Comparison of ENCODE assay signal across 8 cellular contexts in the genomic region with DNA sequence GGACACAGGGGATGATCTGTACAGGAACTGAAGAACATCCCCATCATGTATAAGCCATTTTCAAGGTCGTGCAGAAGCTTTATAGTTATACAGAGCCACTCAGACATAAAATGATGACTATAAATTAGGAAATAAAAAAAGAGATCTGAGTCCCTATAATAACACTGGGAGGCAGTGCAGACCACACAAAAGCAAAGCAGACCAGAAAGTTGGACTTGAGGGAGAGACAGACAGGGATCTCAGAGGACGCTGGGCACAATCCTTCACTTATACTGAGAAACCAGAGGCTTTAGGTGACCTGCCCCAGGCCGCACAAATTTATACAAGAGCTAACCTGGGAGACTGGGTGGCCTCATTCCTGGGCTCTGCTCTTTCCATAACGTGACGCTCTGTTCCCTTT.
DNase-seq lines count a peak whose midpoint lies in the region; ATAC-seq and TF ChIP-seq lines count a peak whose summit lies in the region.

No MANE protein-coding gene starts in this region.

- no peaks in the 10 kb centered on the region for H3K9me3 Mint-ChIP-seq in CD8-positive, alpha-beta T cell
- no peaks in the 10 kb centered on the region for H3K9me3 Mint-ChIP-seq in activated T-helper 1 cell treated with anti-CD3 and anti-CD28 coated beads, Interleukin-12 subunit alpha, Interleukin-12 subunit beta, Interleukin-2, Interleukin-4 antibody, amounts not matched to agents 30 ng/mL and 10 ng/mL and 1 ng/mL, durations not matched to agents 14 hours and 24 hours and 36 hours

- TF ChIP-seq POLR2A in suprapubic skin (IDR thresholded peaks at IDR 0.05) = no peak

- H3K4me3 ChIP-seq in CD8-positive, alpha-beta T cell (ENCODE audit: low read depth, low read length) = no peak overlapping the region
- no peak overlapping the region for H3K4me3 ChIP-seq in suprapubic skin

- no peaks in the 10 kb centered on the region for H3K27me3 ChIP-seq in CD8-positive, alpha-beta T cell (ENCODE audit: insufficient read depth, low read length)
- H3K27me3 ChIP-seq in suprapubic skin = no peaks in the 10 kb centered on the region

- CTCF ChIA-PET in CD8-positive, alpha-beta T cell (lab: Charles Lee) = interaction anchor here (0.6 to 3.1 kb wide), 13 partner anchors 10 to 514 kb away, joined by 3 to 14 read pairs (median 4); no protein-coding TSS in a partner anchor

- no peak for TF ChIP-seq EP300 in suprapubic skin (IDR thresholded peaks at IDR 0.05)

- H3K36me3 ChIP-seq in CD8-positive, alpha-beta T cell (ENCODE audit: insufficient read depth, low read length) = peaks cover 44% of the 10 kb centered on the region
- H3K36me3 ChIP-seq in suprapubic skin = no peaks in the 10 kb centered on the region

- DNase-seq in CD8-positive, alpha-beta T cell = no peak
- DNase-seq in HT-29 (ENCODE audit: low spot score) (peak; percentile 44), iPS-NIHi7 (ENCODE audit: extremely low spot score) (peak; percentile 45), suprapubic skin (ENCODE audit: low spot score in 2 of 2) (no peak)
- DNase-seq in activated T-helper 1 cell treated with anti-CD3 and anti-CD28 coated beads, Interleukin-12 subunit alpha, Interleukin-12 subunit beta, Interleukin-2, Interleukin-4 antibody, amounts not matched to agents 30 ng/mL and 10 ng/mL and 1 ng/mL, durations not matched to agents 14 hours and 24 hours and 36 hours (ENCODE audit: low spot score) = no peak
- DNase-seq in activated CD8-positive, alpha-beta memory T cell treated with anti-CD3 and anti-CD28 coated beads, Interleukin-2, amount 50 U/mL, for 4 hours = no peak

- intact Hi-C loops in CD8-positive, alpha-beta T cell (cut with DNase I, micrococcal nuclease) = loop anchor here in 1 of 2 experiments (1.0 kb wide), 2 partner anchors 8 kb away; no protein-coding TSS in a partner anchor
- intact Hi-C loops in activated T-helper 1 cell treated with anti-CD3 and anti-CD28 coated beads, Interleukin-12 subunit alpha, Interleukin-12 subunit beta, Interleukin-2, Interleukin-4 antibody, amounts not matched to agents 30 ng/mL and 10 ng/mL and 1 ng/mL, durations not matched to agents 14 hours and 24 hours and 36 hours (cut with micrococcal nuclease) = no loop called here

- peaks cover 75% of the 10 kb centered on the region for H3K36me3 Mint-ChIP-seq in CD8-positive, alpha-beta T cell
- peaks cover 37% of the 10 kb centered on the region for H3K36me3 Mint-ChIP-seq in activated T-helper 1 cell treated with anti-CD3 and anti-CD28 coated beads, Interleukin-12 subunit alpha, Interleukin-12 subunit beta, Interleukin-2, Interleukin-4 antibody, amounts not matched to agents 30 ng/mL and 10 ng/mL and 1 ng/mL, durations not matched to agents 14 hours and 24 hours and 36 hours (ENCODE audit: low read depth)

- no peaks in the 10 kb centered on the region for H3K9me3 ChIP-seq in CD8-positive, alpha-beta T cell (ENCODE audit: low read length)
- H3K9me3 ChIP-seq in suprapubic skin = no peaks in the 10 kb centered on the region

- peak overlapping the region; percentile 81 for H3K27ac Mint-ChIP-seq in CD8-positive, alpha-beta T cell
- H3K27ac Mint-ChIP-seq in activated T-helper 1 cell treated with anti-CD3 and anti-CD28 coated beads, Interleukin-12 subunit alpha, Interleukin-12 subunit beta, Interleukin-2, Interleukin-4 antibody, amounts not matched to agents 30 ng/mL and 10 ng/mL and 1 ng/mL, durations not matched to agents 14 hours and 24 hours and 36 hours = peak overlapping the region; percentile 32

- ATAC-seq in CD8-positive, alpha-beta T cell = no peak
- ATAC-seq in HG03025 (IDR thresholded peaks at IDR 0.05; ENCODE audit: low FRiP score, unreplicated experiment) (no peak), GM21515 (IDR thresholded peaks at IDR 0.05; ENCODE audit: unreplicated experiment) (no peak)

- 48% methylated on average over 5 of the region's 5 CpGs for WGBS in suprapubic skin

- POLR2A ChIA-PET in CD8-positive, alpha-beta T cell (lab: Charles Lee) = interaction anchor here (0.9 to 4.2 kb wide), 6 partner anchors 10 to 43 kb away, joined by 3 to 16 read pairs (median 4); no protein-coding TSS in a partner anchor

- H3K27me3 Mint-ChIP-seq in CD8-positive, alpha-beta T cell (ENCODE audit: low read depth) = no peaks in the 10 kb centered on the region
- H3K27me3 Mint-ChIP-seq in activated T-helper 1 cell treated with anti-CD3 and anti-CD28 coated beads, Interleukin-12 subunit alpha, Interleukin-12 subunit beta, Interleukin-2, Interleukin-4 antibody, amounts not matched to agents 30 ng/mL and 10 ng/mL and 1 ng/mL, durations not matched to agents 14 hours and 24 hours and 36 hours (ENCODE audit: insufficient read depth) = no peaks in the 10 kb centered on the region

- H3K4me3 Mint-ChIP-seq in CD8-positive, alpha-beta T cell = no peak overlapping the region
- H3K4me3 Mint-ChIP-seq in activated T-helper 1 cell treated with anti-CD3 and anti-CD28 coated beads, Interleukin-12 subunit alpha, Interleukin-12 subunit beta, Interleukin-2, Interleukin-4 antibody, amounts not matched to agents 30 ng/mL and 10 ng/mL and 1 ng/mL, durations not matched to agents 14 hours and 24 hours and 36 hours = no peak overlapping the region

- no peak overlapping the region for H3K27ac ChIP-seq in CD8-positive, alpha-beta T cell (ENCODE audit: low read depth, low read length)
- no peak overlapping the region for H3K27ac ChIP-seq in suprapubic skin

- H3K4me1 ChIP-seq in CD8-positive, alpha-beta T cell (ENCODE audit: insufficient read depth, low read length) = peaks cover 92% of the 10 kb centered on the region
- no peaks in the 10 kb centered on the region for H3K4me1 ChIP-seq in suprapubic skin

- peaks cover 87% of the 10 kb centered on the region for H3K4me1 Mint-ChIP-seq in CD8-positive, alpha-beta T cell (ENCODE audit: low read depth)
- H3K4me1 Mint-ChIP-seq in activated T-helper 1 cell treated with anti-CD3 and anti-CD28 coated beads, Interleukin-12 subunit alpha, Interleukin-12 subunit beta, Interleukin-2, Interleukin-4 antibody, amounts not matched to agents 30 ng/mL and 10 ng/mL and 1 ng/mL, durations not matched to agents 14 hours and 24 hours and 36 hours (ENCODE audit: low read depth) = peaks cover 57% of the 10 kb centered on the region

- no peak for TF ChIP-seq CTCF in CD8-positive, alpha-beta T cell (IDR thresholded peaks at IDR 0.05)
- no peak for TF ChIP-seq CTCF in suprapubic skin (IDR thresholded peaks at IDR 0.05)

Comparison
In these comparisons a context has a peak if more than half of its experiments do, and no peak if none do; other contexts are left out.
1. DNase-seq: peak in HT-29 (single experiment) and iPS-NIHi7 (single experiment); none in CD8-positive, alpha-beta T cell (0 of 7), activated T-helper 1 cell treated with anti-CD3 and anti-CD28 coated beads, Interleukin-12 subunit alpha, Interleukin-12 subunit beta, Interleukin-2, Interleukin-4 antibody, amounts not matched to agents 30 ng/mL and 10 ng/mL and 1 ng/mL, durations not matched to agents 14 hours and 24 hours and 36 hours (single experiment), activated CD8-positive, alpha-beta memory T cell treated with anti-CD3 and anti-CD28 coated beads, Interleukin-2, amount 50 U/mL, for 4 hours (single experiment) and suprapubic skin (0 of 2).